In the genomic region with DNA sequence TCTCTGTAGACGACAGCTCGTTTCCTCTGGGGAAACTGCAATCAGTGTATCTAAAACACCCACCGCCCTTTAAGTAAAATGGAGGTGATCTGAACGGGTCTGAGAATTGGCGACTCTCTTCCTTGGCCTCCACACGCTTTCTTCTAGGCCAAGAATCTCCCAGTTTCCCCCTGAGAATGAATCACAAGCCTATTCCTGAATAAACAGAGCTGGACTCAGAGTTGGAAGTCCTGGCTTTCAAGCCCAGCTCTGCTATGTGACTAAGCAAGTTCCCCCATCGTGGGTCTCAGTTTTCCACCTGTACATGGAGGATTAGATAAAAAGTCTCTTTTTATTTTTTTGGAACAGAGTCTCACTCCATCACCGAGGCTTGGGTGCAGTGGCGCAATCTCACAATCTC, we compare ENCODE assay signal across 32 cellular contexts.
"Had no signal": no experiment of that assay in that cellular context is flagged by ENCODE, and none has a peak within 500 bp of the region (broad histone marks: within the 10 kb centered on the region; RNA-seq: fewer than 3 reads in every experiment).

No MANE protein-coding gene starts in this region.

- H3K9me3 Mint-ChIP-seq: activated CD4-positive, alpha-beta memory T cell treated with anti-CD3 and anti-CD28 coated beads for 36 hours; activated CD4-positive, alpha-beta T cell treated with anti-CD3 and anti-CD28 coated beads, Interleukin-2, amount 10 ng/mL, durations not matched to agents 24 days and 14 days; activated naive CD4-positive, alpha-beta T cell treated with anti-CD3 and anti-CD28 coated beads, Interleukin-2, amount 50 U/mL, for 24 hours; activated naive CD8-positive, alpha-beta T cell treated with anti-CD3 and anti-CD28 coated beads, Interleukin-2, amount 50 U/mL, for 24 hours; activated T-cell treated with anti-CD3 and anti-CD28 coated beads, Interleukin-2, amount 50 U/mL, for 24 hours; immature natural killer cell had no signal

- FAIRE-seq: bronchial epithelial cell, kidney had no signal

- H3K36me3 ChIP-seq: heart left ventricle, lower lobe of right lung, ovary, prostate gland, spleen, tibial nerve had no signal

- DNase-seq: activated CD4-positive, alpha-beta memory T cell treated with anti-CD3 and anti-CD28 coated beads for 36 hours; activated CD4-positive, alpha-beta T cell treated with anti-CD3 and anti-CD28 coated beads, Interleukin-2, amount 10 ng/mL, durations not matched to agents 24 days and 14 days; activated CD4-positive, CD25-positive, alpha-beta regulatory T cell treated with anti-CD3 and anti-CD28 coated beads, Interleukin-2, amount 50 U/mL, for 72 hours; activated CD8-positive, alpha-beta memory T cell treated with anti-CD3 and anti-CD28 coated beads, Interleukin-2, amount 50 U/mL, for 48 hours; activated gamma-delta T cell treated with Interleukin-2 at 50 U/mL for 16 hours; activated naive CD8-positive, alpha-beta T cell treated with anti-CD3 and anti-CD28 coated beads, Interleukin-2, amount 50 U/mL, for 24 hours; activated T-cell treated with anti-CD3 and anti-CD28 coated beads, Interleukin-2, amount 50 U/mL, for 24 hours; amygdala; cerebellar nuclear complex; dorsolateral prefrontal cortex; effector memory CD4-positive, alpha-beta T cell; foreskin fibroblast; heart left ventricle; hypothalamus; immature natural killer cell; kidney; lower lobe of right lung; mesenchymal stem cell; naive thymus-derived CD8-positive, alpha-beta T cell; ovary; retina; stimulated activated naive CD4-positive, alpha-beta T cell treated with Interleukin-2 at 50 U/mL for 16 hours; T-helper 17 cell; T1000 had no signal

- H3K27ac Mint-ChIP-seq: activated CD4-positive, alpha-beta memory T cell treated with anti-CD3 and anti-CD28 coated beads for 36 hours; activated CD4-positive, alpha-beta T cell treated with anti-CD3 and anti-CD28 coated beads, Interleukin-2, amount 10 ng/mL, durations not matched to agents 24 days and 14 days; activated naive CD4-positive, alpha-beta T cell treated with anti-CD3 and anti-CD28 coated beads, Interleukin-2, amount 50 U/mL, for 24 hours; activated naive CD8-positive, alpha-beta T cell treated with anti-CD3 and anti-CD28 coated beads, Interleukin-2, amount 50 U/mL, for 24 hours; activated T-cell treated with anti-CD3 and anti-CD28 coated beads, Interleukin-2, amount 50 U/mL, for 24 hours; activated T-helper 17 cell treated with anti-CD3 and anti-CD28 coated beads, Interleukin-2, amount 50 U/mL, for 72 hours; immature natural killer cell; naive thymus-derived CD8-positive, alpha-beta T cell; T-helper 17 cell had no signal

- H3K4me3 ChIP-seq: coronary artery, dorsolateral prefrontal cortex, heart left ventricle, lower lobe of right lung, ovary, prostate gland, spleen, tibial nerve had no signal

- H3K4me1 ChIP-seq: lower lobe of right lung, prostate gland, spleen had no signal

- H3K9me3 ChIP-seq: lower lobe of right lung, ovary, prostate gland, tibial nerve had no signal

- H3K4me1 Mint-ChIP-seq: activated CD4-positive, alpha-beta T cell treated with anti-CD3 and anti-CD28 coated beads, Interleukin-2, amount 10 ng/mL, durations not matched to agents 24 days and 14 days; activated naive CD4-positive, alpha-beta T cell treated with anti-CD3 and anti-CD28 coated beads, Interleukin-2, amount 50 U/mL, for 24 hours; activated naive CD8-positive, alpha-beta T cell treated with anti-CD3 and anti-CD28 coated beads, Interleukin-2, amount 50 U/mL, for 24 hours; activated T-helper 17 cell treated with anti-CD3 and anti-CD28 coated beads, Interleukin-2, amount 50 U/mL, for 72 hours; immature natural killer cell; naive thymus-derived CD8-positive, alpha-beta T cell; T-helper 17 cell had no signal

- H3K27ac ChIP-seq: dorsolateral prefrontal cortex, heart left ventricle, lower lobe of right lung, ovary, prostate gland, spleen, tibial nerve had no signal

- H3K27me3 ChIP-seq: dorsolateral prefrontal cortex, heart left ventricle, ovary, tibial nerve had no signal

- H3K4me3 Mint-ChIP-seq: activated CD4-positive, alpha-beta memory T cell treated with anti-CD3 and anti-CD28 coated beads for 36 hours; activated CD4-positive, alpha-beta T cell treated with anti-CD3 and anti-CD28 coated beads, Interleukin-2, amount 10 ng/mL, durations not matched to agents 24 days and 14 days; activated naive CD4-positive, alpha-beta T cell treated with anti-CD3 and anti-CD28 coated beads, Interleukin-2, amount 50 U/mL, for 24 hours; activated naive CD8-positive, alpha-beta T cell treated with anti-CD3 and anti-CD28 coated beads, Interleukin-2, amount 50 U/mL, for 24 hours; activated T-cell treated with anti-CD3 and anti-CD28 coated beads, Interleukin-2, amount 50 U/mL, for 24 hours; activated T-helper 17 cell treated with anti-CD3 and anti-CD28 coated beads, Interleukin-2, amount 50 U/mL, for 72 hours; immature natural killer cell; naive thymus-derived CD8-positive, alpha-beta T cell; T-helper 17 cell had no signal

- H3K27me3 Mint-ChIP-seq: activated CD4-positive, alpha-beta T cell treated with anti-CD3 and anti-CD28 coated beads, Interleukin-2, amount 10 ng/mL, durations not matched to agents 24 days and 14 days had no signal

- ATAC-seq: activated naive CD8-positive, alpha-beta T cell treated with anti-CD3 and anti-CD28 coated beads, Interleukin-2, amount 50 U/mL, for 24 hours; activated T-helper 17 cell treated with anti-CD3 and anti-CD28 coated beads, Interleukin-2, amount 50 U/mL, for 72 hours; lower lobe of right lung; naive thymus-derived CD8-positive, alpha-beta T cell; SK-N-SH treated with all-trans-retinoic acid at 6 μM for 48 hours; T-helper 17 cell had no signal

- H3K36me3 Mint-ChIP-seq: activated CD4-positive, alpha-beta memory T cell treated with anti-CD3 and anti-CD28 coated beads for 36 hours; activated naive CD4-positive, alpha-beta T cell treated with anti-CD3 and anti-CD28 coated beads, Interleukin-2, amount 50 U/mL, for 24 hours; immature natural killer cell; naive thymus-derived CD8-positive, alpha-beta T cell had no signal
